Comparison of ENCODE assay signal across 1 cellular context in genomic region chr11:69298778-69299461, GRCh38.
A peak's percentile ranks its signal among the peaks of the same experiment; 100 is the strongest.
TF ChIP-seq lines count a peak whose summit lies in the region.

No MANE protein-coding gene starts in this region.

TF ChIP-seq in GM12878, 131 proteins besides CTCF, POLR2A, EP300 and RAD21 (continued from another document):
- no peak for TF ChIP-seq ZBTB40 (IDR thresholded peaks at IDR 0.05; ENCODE audit: borderline replicate concordance)
- TF ChIP-seq, protein P1, sequence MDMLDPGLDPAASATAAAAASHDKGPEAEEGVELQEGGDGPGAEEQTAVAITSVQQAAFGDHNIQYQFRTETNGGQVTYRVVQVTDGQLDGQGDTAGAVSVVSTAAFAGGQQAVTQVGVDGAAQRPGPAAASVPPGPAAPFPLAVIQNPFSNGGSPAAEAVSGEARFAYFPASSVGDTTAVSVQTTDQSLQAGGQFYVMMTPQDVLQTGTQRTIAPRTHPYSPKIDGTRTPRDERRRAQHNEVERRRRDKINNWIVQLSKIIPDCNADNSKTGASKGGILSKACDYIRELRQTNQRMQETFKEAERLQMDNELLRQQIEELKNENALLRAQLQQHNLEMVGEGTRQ (IDR thresholded peaks at IDR 0.05; ENCODE audit: borderline replicate concordance, low read depth, low read length): no peak
- no peak for TF ChIP-seq GATAD2B (conservative IDR thresholded peaks at IDR 0.05; ENCODE audit: low read depth)
- no peak for TF ChIP-seq ATF2 (IDR thresholded peaks at IDR 0.05; ENCODE audit: low read length)
- TF ChIP-seq ZNF274 (IDR thresholded peaks at IDR 0.05; ENCODE audit: insufficient read depth, insufficient read length): no peak
- no peak for TF ChIP-seq EGR1 (IDR thresholded peaks at IDR 0.05; ENCODE audit: borderline replicate concordance in 1 of 2, low read depth in 2 of 2, low read length in 2 of 2)
- TF ChIP-seq PAX8 (IDR thresholded peaks at IDR 0.05): no peak
- 0 out of 2 replicates have a peak, but pooled peaks have one; percentile 31 for TF ChIP-seq CHD1 (IDR thresholded peaks at IDR 0.05; ENCODE audit: low read depth, low read length)
- no peak for TF ChIP-seq YY1 (IDR thresholded peaks at IDR 0.05; ENCODE audit: low read depth, low read length)
- no peak for TF ChIP-seq ZNF384 (IDR thresholded peaks at IDR 0.05; ENCODE audit: borderline replicate concordance, low read depth, low read length)
- TF ChIP-seq RCOR1 (conservative IDR thresholded peaks at IDR 0.05; ENCODE audit: low read depth, low read length): no peak
- TF ChIP-seq BACH1 (IDR thresholded peaks at IDR 0.05; ENCODE audit: borderline replicate concordance): no peak; the same call in 1 of the 2 replicates
- no peak for TF ChIP-seq DPF2 (IDR thresholded peaks at IDR 0.05)
- no peak for TF ChIP-seq POLR2AphosphoS2 (IDR thresholded peaks at IDR 0.05; ENCODE audit: low read depth, low read length)
- no peak for TF ChIP-seq CHD2 (IDR thresholded peaks at IDR 0.05; ENCODE audit: borderline replicate concordance, low read depth, low read length)
- no peak for TF ChIP-seq PML (IDR thresholded peaks at IDR 0.05; ENCODE audit: low read length)
- no peak for TF ChIP-seq SIN3A (IDR thresholded peaks at IDR 0.05; ENCODE audit: low read depth, low read length)
- no peak for TF ChIP-seq LARP7 (IDR thresholded peaks at IDR 0.05)
- TF ChIP-seq NFXL1 (IDR thresholded peaks at IDR 0.05; ENCODE audit: borderline replicate concordance): no peak
- no peak for TF ChIP-seq WRNIP1 (IDR thresholded peaks at IDR 0.05; ENCODE audit: borderline replicate concordance, low read depth, low read length)
- peak; percentile 19 for TF ChIP-seq SMARCA5 (IDR thresholded peaks at IDR 0.05)
- TF ChIP-seq ZNF592 (IDR thresholded peaks at IDR 0.05): no peak
- TF ChIP-seq MYC (IDR thresholded peaks at IDR 0.05; ENCODE audit: insufficient read depth, insufficient read length, insufficient replicate concordance, low read length, severe bottlenecking): no peak
- TF ChIP-seq ZBED1 (IDR thresholded peaks at IDR 0.05; ENCODE audit: borderline replicate concordance): no peak
- no peak for TF ChIP-seq TCF3 (IDR thresholded peaks at IDR 0.05; ENCODE audit: borderline replicate concordance, insufficient read depth, low read depth, low read length)
- TF ChIP-seq CREB1 (IDR thresholded peaks at IDR 0.05; ENCODE audit: low read depth): peak; percentile 3; the same call in 1 of the 2 replicates
- TF ChIP-seq ETV6 (conservative IDR thresholded peaks at IDR 0.05 in 1 of 2, IDR thresholded peaks at IDR 0.05 in 1 of 2; ENCODE audit: borderline replicate concordance in 1 of 2, low read depth in 1 of 2): no peak
- no peak for TF ChIP-seq RFX5 (IDR thresholded peaks at IDR 0.05; ENCODE audit: low read depth, low read length)
- no peak for TF ChIP-seq PAX5 (IDR thresholded peaks at IDR 0.05; ENCODE audit: borderline replicate concordance, low read depth, low read length)
- no peak for TF ChIP-seq E2F8 (IDR thresholded peaks at IDR 0.05; ENCODE audit: low read depth, partially characterized antibody)
- TF ChIP-seq SMC3 (IDR thresholded peaks at IDR 0.05; ENCODE audit: borderline replicate concordance, low read length): no peak
- TF ChIP-seq MTA2 (IDR thresholded peaks at IDR 0.05; ENCODE audit: low read depth): no peak; the same call in 1 of the 2 replicates
- no peak for TF ChIP-seq IRF4 (IDR thresholded peaks at IDR 0.05; ENCODE audit: low read depth, low read length)
- TF ChIP-seq KAT2A (conservative IDR thresholded peaks at IDR 0.05; ENCODE audit: control insufficient read depth, low read depth, low read length): no peak
- no peak for TF ChIP-seq JUNB (IDR thresholded peaks at IDR 0.05)
- no peak for TF ChIP-seq NR2C2 (IDR thresholded peaks at IDR 0.05; ENCODE audit: borderline replicate concordance, control insufficient read depth, insufficient read length, low read depth)
- TF ChIP-seq FOXK2 (IDR thresholded peaks at IDR 0.05): no peak
- no peak for TF ChIP-seq SRF (IDR thresholded peaks at IDR 0.05; ENCODE audit: low read depth in 2 of 2, low read length in 2 of 2)
- no peak for TF ChIP-seq TARDBP (IDR thresholded peaks at IDR 0.05; ENCODE audit: borderline replicate concordance)
- TF ChIP-seq MTA3 (IDR thresholded peaks at IDR 0.05; ENCODE audit: borderline replicate concordance, low read length): no peak
- TF ChIP-seq ZSCAN29 (IDR thresholded peaks at IDR 0.05): no peak
- 0 out of 2 replicates have a peak, but pooled peaks have one; percentile 7 for TF ChIP-seq MXI1 (IDR thresholded peaks at IDR 0.05; ENCODE audit: low read depth, low read length)
- no peak for TF ChIP-seq CREM (IDR thresholded peaks at IDR 0.05; ENCODE audit: low read depth)
- TF ChIP-seq ZNF622 (IDR thresholded peaks at IDR 0.05): no peak
